ENCODE assay signal across 1 cellular context in genomic region chr1:19011832-19012231, GRCh38.
TF ChIP-seq lines count a peak whose summit lies in the region.

No MANE protein-coding gene starts in this region.

TF ChIP-seq in HCT116, 20 proteins besides CTCF, POLR2A, EP300 and RAD21 (continued from another document):
- TF ChIP-seq REST (IDR thresholded peaks at IDR 0.05; ENCODE audit: low read depth) (no peak), CBX3 (IDR thresholded peaks at IDR 0.05; ENCODE audit: low read depth) (no peak), ZFX (IDR thresholded peaks at IDR 0.05) (no peak), EZH2 (IDR thresholded peaks at IDR 0.05) (no peak), YY1 (IDR thresholded peaks at IDR 0.05; ENCODE audit: extremely low read depth, insufficient replicate concordance, low read depth, low read length) (no peak), JUND (IDR thresholded peaks at IDR 0.05) (no peak), ZBTB33 (IDR thresholded peaks at IDR 0.05; ENCODE audit: extremely low read depth, insufficient replicate concordance, low read length) (no peak), SP1 (IDR thresholded peaks at IDR 0.05; ENCODE audit: low read depth) (no peak), CEBPB (IDR thresholded peaks at IDR 0.05; ENCODE audit: low read depth) (no peak), TCF7L2 (IDR thresholded peaks at IDR 0.05; ENCODE audit: borderline replicate concordance, extremely low read depth, insufficient read depth, insufficient read length) (no peak), POLR2AphosphoS5 (IDR thresholded peaks at IDR 0.05; ENCODE audit: low read depth, low read length) (no peak), MAX (IDR thresholded peaks at IDR 0.05) (no peak), SIN3A (IDR thresholded peaks at IDR 0.05; ENCODE audit: low read depth) (no peak), FOSL1 (IDR thresholded peaks at IDR 0.05; ENCODE audit: low read depth) (no peak), ZNF274 (IDR thresholded peaks at IDR 0.05; ENCODE audit: low read depth, low read length) (no peak), EGR1 (IDR thresholded peaks at IDR 0.05; ENCODE audit: low read depth) (no peak), EZH2phosphoT487 (IDR thresholded peaks at IDR 0.05; ENCODE audit: borderline replicate concordance) (no peak)
